Comparison of ENCODE assay signal across 17 cellular contexts in genomic region chr9:1768561-1768960, GRCh38.
DNase-seq lines count a peak whose midpoint lies in the region; ATAC-seq and TF ChIP-seq lines count a peak whose summit lies in the region.
"Had no signal": no experiment of that assay in that cellular context is flagged by ENCODE, and none has a peak within 500 bp of the region (broad histone marks: within the 10 kb centered on the region; RNA-seq: fewer than 3 reads in every experiment).

No MANE protein-coding gene starts in this region.

- no peaks in the 10 kb centered on the region for H3K4me1 Mint-ChIP-seq in activated T-helper 2 cell treated with anti-CD3 and anti-CD28 coated beads, Interferon-gamma antibody, Interleukin-2, Interleukin-4, amounts not matched to agents 10 μg/mL and 5 μg/mL and 100 μg/mL, durations not matched to agents 14 hours and 24 hours and 36 hours (ENCODE audit: low read depth)
- H3K4me1 Mint-ChIP-seq: B cell had no signal

- H2BK15ac ChIP-seq in mesendoderm (replicated peaks; ENCODE audit: low read depth), result no peak overlapping the region

- no peaks in the 10 kb centered on the region for H3K36me3 ChIP-seq in A673 (ENCODE audit: insufficient read depth, low read length, poor library complexity, severe bottlenecking)
- no peaks in the 10 kb centered on the region for H3K36me3 ChIP-seq in BLaER1
- H3K36me3 ChIP-seq in SK-N-MC (ENCODE audit: insufficient read depth, low read length), result no peaks in the 10 kb centered on the region
- no peaks in the 10 kb centered on the region for H3K36me3 ChIP-seq in mesendoderm (ENCODE audit: control insufficient read depth, insufficient read depth, low read length)

- H3K79me2 ChIP-seq in mesendoderm (ENCODE audit: control insufficient read depth, insufficient read depth, low read length), result no peaks in the 10 kb centered on the region

- POLR2A ChIA-PET in A673 (lab: Charles Lee; ENCODE audit: low non-redundant PET), result no interaction called here

- H4K8ac ChIP-seq in mesendoderm (ENCODE audit: low read depth, low read length), result no peak overlapping the region

- no peak overlapping the region for H3K18ac ChIP-seq in mesendoderm (ENCODE audit: low read length)

- CTCF ChIA-PET in A673 (lab: Charles Lee), result no interaction called here

- H3K4me3 ChIP-seq in A673 (ENCODE audit: low read depth, low read length, poor library complexity, severe bottlenecking), result no peak overlapping the region
- H3K4me3 ChIP-seq in BLaER1, result no peak overlapping the region
- peak overlapping the region; percentile 34; the same call in 1 of the 2 replicates for H3K4me3 ChIP-seq in SK-N-MC
- no peak overlapping the region for H3K4me3 ChIP-seq in mesendoderm (ENCODE audit: low read length)
- H3K4me3 ChIP-seq: GM23248 had no signal

- no peak overlapping the region for H4K5ac ChIP-seq in mesendoderm (ENCODE audit: low read length)

- no peak overlapping the region for H3K56ac ChIP-seq in mesendoderm (ENCODE audit: low read length)

- no peaks in the 10 kb centered on the region for H3K27me3 Mint-ChIP-seq in activated T-helper 2 cell treated with anti-CD3 and anti-CD28 coated beads, Interferon-gamma antibody, Interleukin-2, Interleukin-4, amounts not matched to agents 10 μg/mL and 5 μg/mL and 100 μg/mL, durations not matched to agents 14 hours and 24 hours and 36 hours (ENCODE audit: low read depth)

- H3K9me3 Mint-ChIP-seq in activated T-helper 2 cell treated with anti-CD3 and anti-CD28 coated beads, Interferon-gamma antibody, Interleukin-2, Interleukin-4, amounts not matched to agents 10 μg/mL and 5 μg/mL and 100 μg/mL, durations not matched to agents 14 hours and 24 hours and 36 hours, result no peaks in the 10 kb centered on the region

- H3K27ac ChIP-seq in A673 (ENCODE audit: low read depth, low read length, poor library complexity, severe bottlenecking) (no peak overlapping the region), BLaER1 (no peak overlapping the region), SK-N-MC (no peak overlapping the region), mesendoderm (ENCODE audit: low read depth, low read length) (no peak overlapping the region)
- H3K27ac ChIP-seq: GM23248 had no signal

- H3K36me3 Mint-ChIP-seq in activated T-helper 2 cell treated with anti-CD3 and anti-CD28 coated beads, Interferon-gamma antibody, Interleukin-2, Interleukin-4, amounts not matched to agents 10 μg/mL and 5 μg/mL and 100 μg/mL, durations not matched to agents 14 hours and 24 hours and 36 hours (ENCODE audit: low read depth), result no peaks in the 10 kb centered on the region
- H3K36me3 Mint-ChIP-seq: CD4-positive, alpha-beta memory T cell had no signal

- H4K20me1 ChIP-seq in BLaER1, result no peaks in the 10 kb centered on the region

- no peak overlapping the region for H3K4ac ChIP-seq in mesendoderm (ENCODE audit: low read depth, low read length)

- no peak overlapping the region for H3K9ac ChIP-seq in BLaER1
- H3K9ac ChIP-seq in SK-N-MC (ENCODE audit: insufficient read length), result no peak overlapping the region
- no peak overlapping the region for H3K9ac ChIP-seq in mesendoderm (ENCODE audit: low read length)
- H3K9ac ChIP-seq: GM23248 had no signal

- no peak for ATAC-seq in GM21381 (IDR thresholded peaks at IDR 0.05; ENCODE audit: unreplicated experiment)

- H2BK5ac ChIP-seq in mesendoderm (ENCODE audit: low read length), result no peak overlapping the region

- intact Hi-C loops in A673 (cut with micrococcal nuclease; ENCODE audit: unreplicated experiment), result loop anchor here (1.0 kb wide), 1 partner anchor 72 kb away; no protein-coding TSS in a partner anchor
- intact Hi-C loops in activated T-helper 2 cell treated with anti-CD3 and anti-CD28 coated beads, Interferon-gamma antibody, Interleukin-2, Interleukin-4, amounts not matched to agents 10 μg/mL and 5 μg/mL and 100 μg/mL, durations not matched to agents 14 hours and 24 hours and 36 hours (cut with micrococcal nuclease), result no loop called here

- no peaks in the 10 kb centered on the region for H3K27me3 ChIP-seq in A673 (replicated peaks; ENCODE audit: insufficient read depth, low read depth, low read length, poor library complexity)
- H3K27me3 ChIP-seq in BLaER1, result no peaks in the 10 kb centered on the region
- no peaks in the 10 kb centered on the region for H3K27me3 ChIP-seq in mesendoderm (ENCODE audit: insufficient read depth, low read length, poor library complexity)

- H2BK120ac ChIP-seq in mesendoderm (ENCODE audit: low read depth, low read length), result no peak overlapping the region

- no peak overlapping the region for H3K27ac Mint-ChIP-seq in activated T-helper 2 cell treated with anti-CD3 and anti-CD28 coated beads, Interferon-gamma antibody, Interleukin-2, Interleukin-4, amounts not matched to agents 10 μg/mL and 5 μg/mL and 100 μg/mL, durations not matched to agents 14 hours and 24 hours and 36 hours
- H3K27ac Mint-ChIP-seq: B cell; CD4-positive, alpha-beta memory T cell had no signal

- H3K9me3 ChIP-seq in A673 (ENCODE audit: low read depth, low read length, poor library complexity, severe bottlenecking) (no peaks in the 10 kb centered on the region), BLaER1 (no peaks in the 10 kb centered on the region), SK-N-MC (ENCODE audit: low read depth, low read length) (no peaks in the 10 kb centered on the region)

- peak; percentile 91 for DNase-seq in A673 (ENCODE audit: low spot score)
- peak; percentile 84 for DNase-seq in SK-N-MC (ENCODE audit: low read depth, low spot score)
- peak; percentile 25 for DNase-seq in mesendoderm
- no peak for DNase-seq in activated T-helper 2 cell treated with anti-CD3 and anti-CD28 coated beads, Interferon-gamma antibody, Interleukin-2, Interleukin-4, amounts not matched to agents 10 μg/mL and 5 μg/mL and 100 μg/mL, durations not matched to agents 14 hours and 24 hours and 36 hours (ENCODE audit: low spot score)
- DNase-seq: C1 segment of cervical spinal cord; Calu3; CD4-positive, alpha-beta memory T cell; COR-L47; DMS53; DMS79 treated with DMSO at 0.1 percent for 48 hours; GF-D8; GM23248; H7; HCEC 1CT had no signal

- H3K4me1 ChIP-seq in A673 (ENCODE audit: insufficient read depth, low read length, poor library complexity, severe bottlenecking) (peaks cover 22% of the 10 kb centered on the region), BLaER1 (no peaks in the 10 kb centered on the region), mesendoderm (ENCODE audit: control insufficient read depth, low read depth, low read length) (no peaks in the 10 kb centered on the region)

- H3K23ac ChIP-seq in mesendoderm (ENCODE audit: low read length), result no peak overlapping the region

- no CpG with 5 or more reads among the region's 3 CpGs for WGBS in mesendoderm (ENCODE audit: extremely low coverage, insufficient coverage, low lambda C conversion rate)

- no peak overlapping the region for H2AK5ac ChIP-seq in mesendoderm (ENCODE audit: low read length)

- no peaks in the 10 kb centered on the region for H3K79me1 ChIP-seq in mesendoderm (ENCODE audit: low read length)

- no peak overlapping the region for H3K4me3 Mint-ChIP-seq in activated T-helper 2 cell treated with anti-CD3 and anti-CD28 coated beads, Interferon-gamma antibody, Interleukin-2, Interleukin-4, amounts not matched to agents 10 μg/mL and 5 μg/mL and 100 μg/mL, durations not matched to agents 14 hours and 24 hours and 36 hours (ENCODE audit: low read depth)
- H3K4me3 Mint-ChIP-seq: B cell; CD4-positive, alpha-beta memory T cell had no signal

- BruUV-seq in A673 (replicated peaks; lab: Mats Ljungman, UMichigan), result no TSS peak

- TF ChIP-seq CTCF in A673 (conservative IDR thresholded peaks at IDR 0.05; ENCODE audit: low read depth, low read length), result no peak

- peak overlapping the region; percentile 5; the same call in 1 of the 2 replicates for H3K4me2 ChIP-seq in BLaER1
- H3K4me2 ChIP-seq in mesendoderm (ENCODE audit: low read length), result no peak overlapping the region
